Comparison of ENCODE assay signal across 8 cellular contexts in genomic region chr11:35943761-35944502, GRCh38. TPM values are rescaled to one million over a fixed set of nuclear protein-coding genes. Genes with fewer than 3 reads are reported as not detected.
DNase-seq lines count a peak whose midpoint lies in the region; ATAC-seq and TF ChIP-seq lines count a peak whose summit lies in the region.

Gene LDLRAD3, plus strand, starts transcription at chr11:35944062. Its CDS starts 37 bp downstream, at chr11:35944099.

- ATAC-seq in GM18858 (IDR thresholded peaks at IDR 0.05; ENCODE audit: unreplicated experiment): peak; percentile 62
- ATAC-seq in HG03159 (IDR thresholded peaks at IDR 0.05; ENCODE audit: unreplicated experiment): peak; percentile 70
- peak; percentile 72 for ATAC-seq in stimulated activated memory B cell treated with anti-CD40 and anti-IgM and Interleukin-4, amounts not matched to agents 10 μg/mL and 1 μg/mL and 100 μg/mL, for 72 hours

- WGBS in esophagus muscularis mucosa: 0% methylated on average over 5 of the region's 95 CpGs

- peaks cover 50% of the 10 kb centered on the region for H3K27me3 Mint-ChIP-seq in stimulated activated memory B cell treated with anti-CD40 and anti-IgM and Interleukin-4, amounts not matched to agents 10 μg/mL and 1 μg/mL and 100 μg/mL, for 72 hours

- no peaks in the 10 kb centered on the region for H3K9me3 Mint-ChIP-seq in stimulated activated memory B cell treated with anti-CD40 and anti-IgM and Interleukin-4, amounts not matched to agents 10 μg/mL and 1 μg/mL and 100 μg/mL, for 72 hours

- peak within 1 kb of the TSS; percentile 68 for H3K27ac Mint-ChIP-seq in stimulated activated memory B cell treated with anti-CD40 and anti-IgM and Interleukin-4, amounts not matched to agents 10 μg/mL and 1 μg/mL and 100 μg/mL, for 72 hours

- intact Hi-C loops in A673 (cut with micrococcal nuclease; ENCODE audit: unreplicated experiment) (loop anchor here (5.0 kb wide), 1 partner anchor 322 kb away; no protein-coding TSS in a partner anchor), esophagus muscularis mucosa (cut with DNase I) (loop anchor here (10.0 kb wide), 1 partner anchor 329 kb away; the partner anchor contains the start of gene FJX1)

- DNase-seq in A673 (ENCODE audit: low spot score): peak; percentile 97
- DNase-seq in NCI-H526 (lab: John Stamatoyannopoulos, UW): peak; percentile 81 to 93
- peak; percentile 78 for DNase-seq in activated CD8-positive, alpha-beta memory T cell treated with anti-CD3 and anti-CD28 coated beads, Interleukin-2, amount 50 U/mL, for 48 hours
- no peak for DNase-seq in esophagus muscularis mucosa (ENCODE audit: extremely low spot score)
- DNase-seq in mucosa of gallbladder (ENCODE audit: low spot score): peak; percentile 66

- H3K4me3 Mint-ChIP-seq in stimulated activated memory B cell treated with anti-CD40 and anti-IgM and Interleukin-4, amounts not matched to agents 10 μg/mL and 1 μg/mL and 100 μg/mL, for 72 hours: peak within 1 kb of the TSS; percentile 81

- peaks cover 16% of the 10 kb centered on the region for H3K4me1 Mint-ChIP-seq in stimulated activated memory B cell treated with anti-CD40 and anti-IgM and Interleukin-4, amounts not matched to agents 10 μg/mL and 1 μg/mL and 100 μg/mL, for 72 hours

- no peak for TF ChIP-seq EP300 in esophagus muscularis mucosa (IDR thresholded peaks at IDR 0.05)

- H3K4me1 ChIP-seq in A673 (ENCODE audit: insufficient read depth, low read length, poor library complexity, severe bottlenecking): peaks cover 6% of the 10 kb centered on the region
- H3K4me1 ChIP-seq in esophagus muscularis mucosa: peaks cover 3 to 25% (median 19%) of the 10 kb centered on the region in 4 donors

- POLR2A ChIA-PET in A673 (lab: Charles Lee; ENCODE audit: low non-redundant PET): interaction anchor here (0.5 kb wide), 1 partner anchor 121 kb away, joined by 3 read pairs; no protein-coding TSS in a partner anchor

- no peaks in the 10 kb centered on the region for H3K9me3 ChIP-seq in A673 (ENCODE audit: low read depth, low read length, poor library complexity, severe bottlenecking)
- H3K9me3 ChIP-seq in esophagus muscularis mucosa: no peaks in the 10 kb centered on the region

- peaks cover 12% of the 10 kb centered on the region for H3K27me3 ChIP-seq in A673 (replicated peaks; ENCODE audit: insufficient read depth, low read depth, low read length, poor library complexity)
- H3K27me3 ChIP-seq in esophagus muscularis mucosa: no peaks in the 10 kb centered on the region

- CTCF ChIA-PET in A673 (lab: Charles Lee): interaction anchor here (1.0 kb wide), 1 partner anchor 122 kb away, joined by 4 read pairs; no protein-coding TSS in a partner anchor

- H3K36me3 Mint-ChIP-seq in stimulated activated memory B cell treated with anti-CD40 and anti-IgM and Interleukin-4, amounts not matched to agents 10 μg/mL and 1 μg/mL and 100 μg/mL, for 72 hours: no peaks in the 10 kb centered on the region

- H3K27ac ChIP-seq in A673 (ENCODE audit: low read depth, low read length, poor library complexity, severe bottlenecking) (no peak within 1 kb of the TSS), esophagus muscularis mucosa (replicated peaks in 1 of 4) (peak within 1 kb of the TSS; percentile 69 to 76 (median 72))

- TF ChIP-seq POLR2A in esophagus muscularis mucosa (IDR thresholded peaks at IDR 0.05; ENCODE audit: low read depth): no peak

- no TSS peak for BruUV-seq in A673 (replicated peaks; lab: Mats Ljungman, UMichigan)

- TF ChIP-seq CTCF in A673 (conservative IDR thresholded peaks at IDR 0.05; ENCODE audit: low read depth, low read length) (no peak), esophagus muscularis mucosa (IDR thresholded peaks at IDR 0.05) (no peak)

- H3K4me3 ChIP-seq in A673 (ENCODE audit: low read depth, low read length, poor library complexity, severe bottlenecking): peak within 1 kb of the TSS; percentile 50
- peak within 1 kb of the TSS; percentile 64 to 86 (median 68) for H3K4me3 ChIP-seq in esophagus muscularis mucosa

- no peaks in the 10 kb centered on the region for H3K36me3 ChIP-seq in A673 (ENCODE audit: insufficient read depth, low read length, poor library complexity, severe bottlenecking)
- H3K36me3 ChIP-seq in esophagus muscularis mucosa: no peaks in the 10 kb centered on the region

RNA-seq across cellular contexts. Expression of gene LDLRAD3, which starts in this region (rescaled TPM):
- total RNA-seq in A673 (2021) (13.1 and 18.0 TPM in 2 replicates), esophagus muscularis mucosa (1 to 10 TPM; 6.8 to 8.7 (median 8.2) TPM), mucosa of gallbladder (5.0 TPM)
